Comparison of ENCODE assay signal across 8 cellular contexts in the genomic region with DNA sequence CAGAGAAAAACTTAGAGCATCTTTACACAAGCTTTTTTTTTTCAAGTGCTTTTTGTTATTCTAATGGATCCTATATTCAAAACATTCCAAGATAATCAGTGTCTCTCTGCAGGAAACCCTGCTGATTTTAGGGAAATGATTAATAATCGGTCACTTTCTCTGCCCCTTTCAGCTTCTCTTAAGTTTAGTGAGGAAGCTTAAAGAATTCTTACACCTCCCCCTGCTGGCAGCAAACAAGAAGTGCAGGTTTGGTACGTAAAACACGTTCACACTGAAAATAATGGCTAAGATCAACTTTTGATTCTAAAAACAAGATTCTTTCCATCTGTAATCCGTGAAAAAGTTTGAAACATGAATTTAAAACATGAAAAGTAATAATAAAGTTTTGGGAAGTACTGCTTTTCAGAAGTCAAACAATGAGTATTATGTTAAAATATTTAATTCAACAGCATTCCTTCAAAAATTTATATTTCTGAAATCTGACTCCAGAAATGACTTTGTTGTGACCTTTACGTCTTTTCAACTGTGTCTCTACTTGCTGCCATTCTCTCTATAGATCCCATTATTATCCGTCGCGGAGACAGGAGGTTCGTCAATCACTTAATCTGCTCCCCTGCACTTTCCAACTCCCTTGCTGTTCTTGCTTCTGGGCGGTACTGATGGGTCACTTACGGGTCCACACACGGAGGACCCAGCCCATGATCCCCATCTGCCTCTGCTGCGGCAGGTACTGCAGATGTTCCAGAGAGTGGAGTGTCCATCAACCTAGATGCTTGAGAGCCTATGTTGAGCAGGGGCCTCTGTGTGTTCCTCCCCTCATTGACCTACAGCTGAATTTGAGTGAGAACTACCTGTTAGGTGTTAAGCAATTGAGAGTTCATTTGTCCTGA.
DNase-seq lines count a peak whose midpoint lies in the region; ATAC-seq and TF ChIP-seq lines count a peak whose summit lies in the region.

No MANE protein-coding gene starts in this region.

- intact Hi-C loops in left ventricle myocardium superior (cut with micrococcal nuclease): loop anchor here (5.0 kb wide), 1 partner anchor 344 kb away; no protein-coding TSS in a partner anchor
- intact Hi-C loops in sciatic nerve (cut with DNase I): loop anchor here (10.0 kb wide), 1 partner anchor 347 kb away; no protein-coding TSS in a partner anchor

- H3K36me3 Mint-ChIP-seq in activated naive CD4-positive, alpha-beta T cell treated with anti-CD3 and anti-CD28 coated beads, Interleukin-2, amount 10 ng/mL, durations not matched to agents 7 days and 5 days: no peaks in the 10 kb centered on the region

- H3K9me3 Mint-ChIP-seq in activated naive CD4-positive, alpha-beta T cell treated with anti-CD3 and anti-CD28 coated beads, Interleukin-2, amount 10 ng/mL, durations not matched to agents 7 days and 5 days: no peaks in the 10 kb centered on the region

- peaks cover 4% of the 10 kb centered on the region for H3K27me3 Mint-ChIP-seq in activated naive CD4-positive, alpha-beta T cell treated with anti-CD3 and anti-CD28 coated beads, Interleukin-2, amount 10 ng/mL, durations not matched to agents 7 days and 5 days

- CTCF ChIA-PET in activated naive CD4-positive, alpha-beta T cell treated with anti-CD3 and anti-CD28 coated beads, Interleukin-2, amount 10 ng/mL, durations not matched to agents 7 days and 5 days (lab: Charles Lee): interaction anchor here (0.7 to 1.9 kb wide), 19 partner anchors 9 to 528 kb away, joined by 3 to 17 read pairs (median 4); partner anchors contain the start of gene EDNRB

- peak; percentile 57 for DNase-seq in ACHN
- DNase-seq in GM10266 (ENCODE audit: extremely low spot score): peak; percentile 44
- peak; percentile 21 for DNase-seq in NCI-H774 (lab: John Stamatoyannopoulos, UW)
- DNase-seq in activated naive CD4-positive, alpha-beta T cell treated with anti-CD3 and anti-CD28 coated beads, Interleukin-2, amount 10 ng/mL, durations not matched to agents 7 days and 5 days: peak; percentile 51
- DNase-seq in left ventricle myocardium superior: peak; percentile 34
- DNase-seq in sciatic nerve (ENCODE audit: low spot score): peak; percentile 64
- no peak for DNase-seq in HuH-7.5 (ENCODE audit: low spot score)

- H3K27ac Mint-ChIP-seq in activated naive CD4-positive, alpha-beta T cell treated with anti-CD3 and anti-CD28 coated beads, Interleukin-2, amount 10 ng/mL, durations not matched to agents 7 days and 5 days: no peak overlapping the region

- in situ Hi-C loops in ACHN (cut with HindIII; ENCODE audit: low pct_ligation_motif_present, low pct_unique_long_range_greater_than_20kb, low sequenced_read_pairs): no loop called here

- H3K4me3 Mint-ChIP-seq in activated naive CD4-positive, alpha-beta T cell treated with anti-CD3 and anti-CD28 coated beads, Interleukin-2, amount 10 ng/mL, durations not matched to agents 7 days and 5 days: no peak overlapping the region

- peak; percentile 87 for TF ChIP-seq CTCF in GM10266 (IDR thresholded peaks at IDR 0.05; ENCODE audit: control insufficient read depth, insufficient read depth, low read depth, missing control alignments)

- ATAC-seq in HG02981 (IDR thresholded peaks at IDR 0.05; ENCODE audit: unreplicated experiment) (peak; percentile 55), left ventricle myocardium superior (peak; percentile 43), sciatic nerve (peak; percentile 71)

- peaks cover 2% of the 10 kb centered on the region for H3K4me1 Mint-ChIP-seq in activated naive CD4-positive, alpha-beta T cell treated with anti-CD3 and anti-CD28 coated beads, Interleukin-2, amount 10 ng/mL, durations not matched to agents 7 days and 5 days
